24 cellular contexts compared by ENCODE assay signal in genomic region chrX:120727911-120728310, GRCh38.
A peak's percentile ranks its signal among the peaks of the same experiment; 100 is the strongest.
DNase-seq lines count a peak whose midpoint lies in the region; ATAC-seq, FAIRE-seq and TF ChIP-seq lines count a peak whose summit lies in the region.
"Had no signal": no experiment of that assay in that cellular context is flagged by ENCODE, and none has a peak within 500 bp of the region (broad histone marks: within the 10 kb centered on the region; RNA-seq: fewer than 3 reads in every experiment).

No MANE protein-coding gene starts in this region.

- H3K9me3 Mint-ChIP-seq in neural progenitor cell = peaks cover 9% of the 10 kb centered on the region
- H3K9me3 Mint-ChIP-seq: CD4-positive, alpha-beta T cell had no signal

- H3K4me1 ChIP-seq in endothelial cell of umbilical vein (ENCODE audit: control insufficient read depth, extremely low read depth, insufficient read depth, low read length) (no peaks in the 10 kb centered on the region), left ventricle myocardium inferior (no peaks in the 10 kb centered on the region), mucosa of descending colon (ENCODE audit: low read depth) (no peaks in the 10 kb centered on the region), neural progenitor cell (no peaks in the 10 kb centered on the region)
- H3K4me1 ChIP-seq: Caco-2, SJSA1 had no signal

- H3K27ac ChIP-seq in endothelial cell of umbilical vein (ENCODE audit: insufficient read depth, low read depth, low read length) (no peak overlapping the region), left ventricle myocardium inferior (replicated peaks) (peak overlapping the region; percentile 42), neural progenitor cell (no peak overlapping the region)
- H3K27ac ChIP-seq: BLaER1, GM23248, SJSA1 had no signal

- H3K79me2 ChIP-seq in endothelial cell of umbilical vein (ENCODE audit: control insufficient read depth, insufficient read depth, low read length) = no peaks in the 10 kb centered on the region
- H3K79me2 ChIP-seq in neural progenitor cell (ENCODE audit: low read depth) = no peaks in the 10 kb centered on the region

- H4K20me1 ChIP-seq in endothelial cell of umbilical vein (replicated peaks; ENCODE audit: control insufficient read depth, extremely low read depth, insufficient read depth, low read length) (no peaks in the 10 kb centered on the region), neural progenitor cell (ENCODE audit: low read depth) (no peaks in the 10 kb centered on the region)
- H4K20me1 ChIP-seq: BLaER1 had no signal

- BruUV-seq in endothelial cell of umbilical vein (replicated peaks; lab: Mats Ljungman, UMichigan) = no TSS peak

- no peaks in the 10 kb centered on the region for H3F3A ChIP-seq in neural progenitor cell (ENCODE audit: low read depth)

- DNase-seq in GM19239 (ENCODE audit: insufficient read length, low spot score) (no peak), RPMI7951 (ENCODE audit: low read depth) (peak; percentile 49), endothelial cell of umbilical vein (ENCODE audit: low read depth, low spot score) (peak; percentile 8), left ventricle myocardium inferior (no peak), mucosa of descending colon (no peak), COLO829 (ENCODE audit: low spot score) (no peak), hepatic stellate cell (ENCODE audit: low spot score) (no peak), neural progenitor cell (ENCODE audit: low spot score) (no peak)
- DNase-seq: Caco-2; CD4-positive, alpha-beta T cell; DMS 273 treated with DMSO at 0.1 percent for 48 hours; DMS79 treated with DMSO at 0.1 percent for 48 hours; GM23248; H9; HFFc6; MG63; NCI-H1694 treated with DMSO at 0.1 percent for 48 hours; NCI-H2081 treated with DMSO at 0.1 percent for 48 hours; NCI-H510A treated with DMSO at 0.1 percent for 48 hours; NCI-H748 treated with DMSO at 0.1 percent for 48 hours had no signal

- dilution Hi-C loops in endothelial cell of umbilical vein (cut with MboI; ENCODE audit: extremely low pct_ligation_motif_present, low sequenced_read_pairs) = no loop called here

- no peaks in the 10 kb centered on the region for H3K36me3 Mint-ChIP-seq in neural progenitor cell

- H3K9ac ChIP-seq in endothelial cell of umbilical vein (replicated peaks; ENCODE audit: extremely low read depth, insufficient read depth, low read length) (no peak overlapping the region), neural progenitor cell (no peak overlapping the region)
- H3K9ac ChIP-seq: BLaER1, GM23248 had no signal

- H3K36me3 ChIP-seq in endothelial cell of umbilical vein (ENCODE audit: control insufficient read depth in 2 of 2, extremely low read depth in 1 of 2, insufficient read depth in 2 of 2, low read length in 2 of 2) (no peaks in the 10 kb centered on the region), left ventricle myocardium inferior (no peaks in the 10 kb centered on the region), mucosa of descending colon (ENCODE audit: low read depth) (no peaks in the 10 kb centered on the region), neural progenitor cell (no peaks in the 10 kb centered on the region)
- H3K36me3 ChIP-seq: BLaER1, MG63, SJSA1 had no signal

- H3K27me3 ChIP-seq in endothelial cell of umbilical vein (ENCODE audit: control insufficient read depth in 2 of 2, insufficient read depth in 2 of 2, low read length in 2 of 2) (no peaks in the 10 kb centered on the region), left ventricle myocardium inferior (ENCODE audit: low read depth) (no peaks in the 10 kb centered on the region), neural progenitor cell (no peaks in the 10 kb centered on the region)
- H3K27me3 ChIP-seq: BLaER1, MG63, SJSA1 had no signal

- intact Hi-C loops in endothelial cell of umbilical vein (cut with micrococcal nuclease) (no loop called here), left ventricle myocardium inferior (cut with micrococcal nuclease) (no loop called here), mucosa of descending colon (cut with DNase I, micrococcal nuclease) (no loop called here)

- FAIRE-seq in GM19239 (lab: Jason Lieb, UNC) (peak; percentile 60), endothelial cell of umbilical vein (lab: Jason Lieb, UNC) (no peak)
- FAIRE-seq: GM12878 had no signal

- H3K4me3 Mint-ChIP-seq in neural progenitor cell = no peak overlapping the region
- H3K4me3 Mint-ChIP-seq: CD4-positive, alpha-beta T cell; H9; HFFc6 had no signal

- CTCF ChIA-PET in endothelial cell of umbilical vein (lab: Charles Lee) = no interaction called here

- TF ChIP-seq CTCF in endothelial cell of umbilical vein (IDR thresholded peaks at IDR 0.05; ENCODE audit: extremely low read depth in 1 of 2, insufficient read depth in 1 of 2, low read depth in 1 of 2, low read length in 2 of 2) = no peak
- no peak for TF ChIP-seq CTCF in left ventricle myocardium inferior (IDR thresholded peaks at IDR 0.05; ENCODE audit: borderline replicate concordance)
- TF ChIP-seq CTCF in mucosa of descending colon (IDR thresholded peaks at IDR 0.05) = no peak
- no peak for TF ChIP-seq CTCF in neural progenitor cell (IDR thresholded peaks at IDR 0.05)

- H3K4me2 ChIP-seq in endothelial cell of umbilical vein (ENCODE audit: insufficient read depth, low read length) (no peak overlapping the region), neural progenitor cell (no peak overlapping the region)

- H3K9me3 ChIP-seq in endothelial cell of umbilical vein (replicated peaks; ENCODE audit: control insufficient read depth, insufficient read depth, low read length) = no peaks in the 10 kb centered on the region
- no peaks in the 10 kb centered on the region for H3K9me3 ChIP-seq in left ventricle myocardium inferior (replicated peaks)
- H3K9me3 ChIP-seq in mucosa of descending colon = no peaks in the 10 kb centered on the region
- H3K9me3 ChIP-seq in neural progenitor cell (ENCODE audit: low read depth) = peaks cover 4% of the 10 kb centered on the region
- H3K9me3 ChIP-seq: Caco-2, MG63, SJSA1 had no signal

- no peak overlapping the region for H2AFZ ChIP-seq in endothelial cell of umbilical vein (ENCODE audit: low read depth, low read length)
- H2AFZ ChIP-seq in neural progenitor cell (replicated peaks) = no peak overlapping the region
- H2AFZ ChIP-seq: GM23248 had no signal

- H3K9me1 ChIP-seq in endothelial cell of umbilical vein (replicated peaks; ENCODE audit: control insufficient read depth, extremely low read depth, insufficient read depth, low read length) = no peaks in the 10 kb centered on the region

- H3K4me3 ChIP-seq in endothelial cell of umbilical vein (replicated peaks in 1 of 3; ENCODE audit: insufficient read depth in 1 of 3, low read depth in 1 of 3, low read length in 3 of 3) = no peak overlapping the region
- H3K4me3 ChIP-seq in left ventricle myocardium inferior = no peak overlapping the region
- no peak overlapping the region for H3K4me3 ChIP-seq in mucosa of descending colon
- H3K4me3 ChIP-seq in neural progenitor cell = no peak overlapping the region
- H3K4me3 ChIP-seq: BLaER1, GM12878, GM23248, MG63, SJSA1 had no signal

- POLR2A ChIA-PET in endothelial cell of umbilical vein (lab: Charles Lee) = no interaction called here

- no peak for TF ChIP-seq POLR2A in endothelial cell of umbilical vein (IDR thresholded peaks at IDR 0.05; ENCODE audit: low read depth, low read length)

- ATAC-seq in mucosa of descending colon = no peak
- ATAC-seq: GM12878, Panc1 had no signal

- H3K4me1 Mint-ChIP-seq in neural progenitor cell = no peaks in the 10 kb centered on the region
- H3K4me1 Mint-ChIP-seq: H9 had no signal

- H3K27ac Mint-ChIP-seq in neural progenitor cell = no peak overlapping the region
- H3K27ac Mint-ChIP-seq: CD4-positive, alpha-beta T cell; H9; HFFc6 had no signal

- peaks cover 3% of the 10 kb centered on the region for H3K27me3 Mint-ChIP-seq in neural progenitor cell (ENCODE audit: insufficient read depth, low read depth)
- H3K27me3 Mint-ChIP-seq: CD4-positive, alpha-beta T cell had no signal

TF ChIP-seq in endothelial cell of umbilical vein, 7 proteins besides CTCF, POLR2A, EP300 and RAD21:
- TF ChIP-seq MYC (IDR thresholded peaks at IDR 0.05; ENCODE audit: low read depth, low read length) (no peak), EZH2 (IDR thresholded peaks at IDR 0.05; ENCODE audit: borderline replicate concordance, low read depth, low read length, severe bottlenecking) (no peak), GATA2 (IDR thresholded peaks at IDR 0.05; ENCODE audit: insufficient read depth, insufficient read length, low read depth, low read length) (no peak), FOS (IDR thresholded peaks at IDR 0.05; ENCODE audit: borderline replicate concordance, insufficient read depth, low read length) (no peak), JUN (IDR thresholded peaks at IDR 0.05; ENCODE audit: borderline replicate concordance, insufficient read depth, insufficient read length, low read depth) (no peak), POLR2AphosphoS5 (IDR thresholded peaks at IDR 0.05; ENCODE audit: insufficient read depth, low read depth, low read length) (no peak)
- TF ChIP-seq, protein P1, sequence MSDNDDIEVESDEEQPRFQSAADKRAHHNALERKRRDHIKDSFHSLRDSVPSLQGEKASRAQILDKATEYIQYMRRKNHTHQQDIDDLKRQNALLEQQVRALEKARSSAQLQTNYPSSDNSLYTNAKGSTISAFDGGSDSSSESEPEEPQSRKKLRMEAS (IDR thresholded peaks at IDR 0.05; ENCODE audit: insufficient read depth, insufficient read length) = no peak

Comparison
In these comparisons a context has a peak if more than half of its experiments do, and no peak if none do; other contexts are left out.
1. DNase-seq: peak in RPMI7951 (single experiment) and endothelial cell of umbilical vein (single experiment); none in GM19239 (single experiment), left ventricle myocardium inferior (single experiment), mucosa of descending colon (0 of 3), COLO829 (single experiment), hepatic stellate cell (single experiment) and neural progenitor cell (single experiment).